Comparison of ENCODE assay signal across 8 cellular contexts in genomic region chr3:43998374-43998840, GRCh38.
A peak's percentile ranks its signal among the peaks of the same experiment; 100 is the strongest.
DNase-seq lines count a peak whose midpoint lies in the region.

No MANE protein-coding gene starts in this region.

- no peak overlapping the region for H3K27ac ChIP-seq in thymus (ENCODE audit: low read depth)

- peaks cover 84% of the 10 kb centered on the region for H3K27me3 ChIP-seq in thymus (ENCODE audit: control insufficient read depth, insufficient read depth)

- peak overlapping the region; percentile 76 for H3K4me3 Mint-ChIP-seq in activated CD4-positive, alpha-beta T cell treated with anti-CD3 and anti-CD28 coated beads, Interleukin-2, amount 10 ng/mL, durations not matched to agents 24 days and 14 days
- H3K4me3 Mint-ChIP-seq in activated CD4-positive, alpha-beta memory T cell treated with anti-CD3 and anti-CD28 coated beads for 36 hours = peak overlapping the region; percentile 21

- POLR2A ChIA-PET in activated CD4-positive, alpha-beta memory T cell treated with anti-CD3 and anti-CD28 coated beads for 36 hours (lab: Charles Lee) = no interaction called here

- H3K27me3 Mint-ChIP-seq in activated CD4-positive, alpha-beta T cell treated with anti-CD3 and anti-CD28 coated beads, Interleukin-2, amount 10 ng/mL, durations not matched to agents 24 days and 14 days = peaks cover 83% of the 10 kb centered on the region
- H3K27me3 Mint-ChIP-seq in activated CD4-positive, alpha-beta memory T cell treated with anti-CD3 and anti-CD28 coated beads for 36 hours = peaks cover 71% of the 10 kb centered on the region

- DNase-seq in activated CD4-positive, alpha-beta T cell treated with anti-CD3 and anti-CD28 coated beads, Interleukin-2, amount 10 ng/mL, durations not matched to agents 24 days and 14 days = no peak
- no peak for DNase-seq in activated CD4-positive, alpha-beta T cell treated with anti-CD3 and anti-CD28 coated beads, Interleukin-2, amount 50 U/mL, for 4 hours
- no peak for DNase-seq in activated CD4-positive, alpha-beta memory T cell treated with anti-CD3 and anti-CD28 coated beads for 36 hours
- DNase-seq in iPS-NIHi7 (ENCODE audit: extremely low spot score) (peak; percentile 35), NCI-H2196 (lab: John Stamatoyannopoulos, UW; ENCODE audit: unreplicated experiment) (no peak), NCI-H2196 treated with DMSO at 0.1 percent for 48 hours (lab: John Stamatoyannopoulos, UW; ENCODE audit: unreplicated experiment) (no peak), AG08396 (ENCODE audit: low spot score) (no peak)

- H3K4me1 Mint-ChIP-seq in activated CD4-positive, alpha-beta T cell treated with anti-CD3 and anti-CD28 coated beads, Interleukin-2, amount 10 ng/mL, durations not matched to agents 24 days and 14 days = peaks cover 35% of the 10 kb centered on the region
- H3K4me1 Mint-ChIP-seq in activated CD4-positive, alpha-beta memory T cell treated with anti-CD3 and anti-CD28 coated beads for 36 hours (ENCODE audit: low read depth) = peaks cover 39% of the 10 kb centered on the region

- intact Hi-C loops in activated CD4-positive, alpha-beta T cell treated with anti-CD3 and anti-CD28 coated beads, Interleukin-2, amount 10 ng/mL, durations not matched to agents 24 days and 14 days (cut with micrococcal nuclease) = loop anchor here (5.0 kb wide), 1 partner anchor 106 kb away; no protein-coding TSS in a partner anchor
- intact Hi-C loops in activated CD4-positive, alpha-beta memory T cell treated with anti-CD3 and anti-CD28 coated beads for 36 hours (cut with micrococcal nuclease) = loop anchor here (10.0 kb wide), 2 partner anchors 104 to 116 kb away; no protein-coding TSS in a partner anchor

- H3K27ac Mint-ChIP-seq in activated CD4-positive, alpha-beta T cell treated with anti-CD3 and anti-CD28 coated beads, Interleukin-2, amount 10 ng/mL, durations not matched to agents 24 days and 14 days = peak overlapping the region; percentile 53
- H3K27ac Mint-ChIP-seq in activated CD4-positive, alpha-beta memory T cell treated with anti-CD3 and anti-CD28 coated beads for 36 hours = no peak overlapping the region

- H3K36me3 ChIP-seq in thymus (ENCODE audit: control insufficient read depth, insufficient read depth) = no peaks in the 10 kb centered on the region

- peaks cover 2% of the 10 kb centered on the region for H3K36me3 Mint-ChIP-seq in activated CD4-positive, alpha-beta T cell treated with anti-CD3 and anti-CD28 coated beads, Interleukin-2, amount 10 ng/mL, durations not matched to agents 24 days and 14 days (ENCODE audit: low read depth)
- no peaks in the 10 kb centered on the region for H3K36me3 Mint-ChIP-seq in activated CD4-positive, alpha-beta memory T cell treated with anti-CD3 and anti-CD28 coated beads for 36 hours

- WGBS in thymus = under 1% methylated on average over 25 of the region's 25 CpGs

- CTCF ChIA-PET in activated CD4-positive, alpha-beta memory T cell treated with anti-CD3 and anti-CD28 coated beads for 36 hours (lab: Charles Lee) = no interaction called here

- no peaks in the 10 kb centered on the region for H3K9me3 Mint-ChIP-seq in activated CD4-positive, alpha-beta T cell treated with anti-CD3 and anti-CD28 coated beads, Interleukin-2, amount 10 ng/mL, durations not matched to agents 24 days and 14 days
- no peaks in the 10 kb centered on the region for H3K9me3 Mint-ChIP-seq in activated CD4-positive, alpha-beta memory T cell treated with anti-CD3 and anti-CD28 coated beads for 36 hours

- H3K9me3 ChIP-seq in thymus (ENCODE audit: control insufficient read depth) = peaks cover 4% of the 10 kb centered on the region

- peaks cover 20% of the 10 kb centered on the region for H3K4me1 ChIP-seq in thymus (ENCODE audit: control insufficient read depth, insufficient read depth, low read length)

- H3K4me3 ChIP-seq in thymus (ENCODE audit: low read length) = peak overlapping the region; percentile 45
